Comparison of ENCODE assay signal across 13 cellular contexts in genomic region chr11:115672999-115673411, GRCh38.
DNase-seq lines count a peak whose midpoint lies in the region; ATAC-seq and TF ChIP-seq lines count a peak whose summit lies in the region.
"Had no signal": no experiment of that assay in that cellular context is flagged by ENCODE, and none has a peak within 500 bp of the region (broad histone marks: within the 10 kb centered on the region; RNA-seq: fewer than 3 reads in every experiment).

No MANE protein-coding gene starts in this region.

- POLR2A ChIA-PET in activated CD8-positive, alpha-beta T cell treated with anti-CD3 and anti-CD28 coated beads, Interleukin-2, amount 10 ng/mL, durations not matched to agents 7 days and 5 days (lab: Charles Lee), result no interaction called here

- TF ChIP-seq POLR2A in NB4 (IDR thresholded peaks at IDR 0.05; ENCODE audit: extremely low read depth, insufficient read length), result no peak

- no peak overlapping the region for H3K4me3 Mint-ChIP-seq in Calu3 (ENCODE audit: low read depth, unreplicated experiment)
- no peak overlapping the region for H3K4me3 Mint-ChIP-seq in activated CD8-positive, alpha-beta T cell treated with anti-CD3 and anti-CD28 coated beads, Interleukin-2, amount 10 ng/mL, durations not matched to agents 7 days and 5 days
- H3K4me3 Mint-ChIP-seq: activated CD8-positive, alpha-beta memory T cell treated with anti-CD3 and anti-CD28 coated beads, Interleukin-2, amount 10 ng/mL, durations not matched to agents 7 days and 5 days; activated naive CD8-positive, alpha-beta T cell treated with anti-CD3 and anti-CD28 coated beads, Interleukin-2, amount 50 U/mL, for 24 hours had no signal

- H3K4me1 Mint-ChIP-seq in Calu3 (ENCODE audit: low read depth, unreplicated experiment), result no peaks in the 10 kb centered on the region
- H3K4me1 Mint-ChIP-seq in activated CD8-positive, alpha-beta T cell treated with anti-CD3 and anti-CD28 coated beads, Interleukin-2, amount 10 ng/mL, durations not matched to agents 7 days and 5 days (ENCODE audit: low read depth), result no peaks in the 10 kb centered on the region
- H3K4me1 Mint-ChIP-seq: activated CD8-positive, alpha-beta memory T cell treated with anti-CD3 and anti-CD28 coated beads, Interleukin-2, amount 10 ng/mL, durations not matched to agents 7 days and 5 days; activated naive CD8-positive, alpha-beta T cell treated with anti-CD3 and anti-CD28 coated beads, Interleukin-2, amount 50 U/mL, for 24 hours had no signal

- no peak overlapping the region for H3K4ac ChIP-seq in mesenchymal stem cell (ENCODE audit: low read depth in 1 of 2, low read length in 2 of 2)

- H3K9me3 Mint-ChIP-seq in Calu3 (ENCODE audit: low read depth, unreplicated experiment), result peaks cover 5% of the 10 kb centered on the region
- H3K9me3 Mint-ChIP-seq in activated CD8-positive, alpha-beta T cell treated with anti-CD3 and anti-CD28 coated beads, Interleukin-2, amount 10 ng/mL, durations not matched to agents 7 days and 5 days (ENCODE audit: insufficient read depth), result no peaks in the 10 kb centered on the region
- H3K9me3 Mint-ChIP-seq: activated naive CD8-positive, alpha-beta T cell treated with anti-CD3 and anti-CD28 coated beads, Interleukin-2, amount 50 U/mL, for 24 hours had no signal

- H3K27ac Mint-ChIP-seq in Calu3 (ENCODE audit: unreplicated experiment), result no peak overlapping the region
- H3K27ac Mint-ChIP-seq in activated CD8-positive, alpha-beta T cell treated with anti-CD3 and anti-CD28 coated beads, Interleukin-2, amount 10 ng/mL, durations not matched to agents 7 days and 5 days, result no peak overlapping the region
- H3K27ac Mint-ChIP-seq: activated CD8-positive, alpha-beta memory T cell treated with anti-CD3 and anti-CD28 coated beads, Interleukin-2, amount 10 ng/mL, durations not matched to agents 7 days and 5 days; activated naive CD8-positive, alpha-beta T cell treated with anti-CD3 and anti-CD28 coated beads, Interleukin-2, amount 50 U/mL, for 24 hours had no signal

- no peak overlapping the region for H3K27ac ChIP-seq in mesenchymal stem cell (ENCODE audit: low read length, poor library complexity, severe bottlenecking)

- no peak overlapping the region for H3K4me3 ChIP-seq in AG10803 (ENCODE audit: low read length)
- H3K4me3 ChIP-seq in NB4 (ENCODE audit: low read depth, low read length), result no peak overlapping the region
- H3K4me3 ChIP-seq in mesenchymal stem cell (ENCODE audit: insufficient read depth in 1 of 2, low read depth in 1 of 2, low read length in 2 of 2), result no peak overlapping the region

- H2BK5ac ChIP-seq in mesenchymal stem cell (ENCODE audit: low read depth, low read length, poor library complexity, severe bottlenecking), result no peak overlapping the region

- DNase-seq in AG10803 (ENCODE audit: low read depth), result peak; percentile 84
- peak; percentile 7 for DNase-seq in NB4 (ENCODE audit: low read depth)
- DNase-seq in mesenchymal stem cell, result peak; percentile 48
- DNase-seq in activated T-cell treated with anti-CD3 and anti-CD28 coated beads for 4 hours, result no peak
- no peak for DNase-seq in Calu3
- no peak for DNase-seq in activated CD8-positive, alpha-beta T cell treated with anti-CD3 and anti-CD28 coated beads, Interleukin-2, amount 10 ng/mL, durations not matched to agents 7 days and 5 days
- DNase-seq: activated CD8-positive, alpha-beta memory T cell treated with anti-CD3 and anti-CD28 coated beads, Interleukin-2, amount 10 ng/mL, durations not matched to agents 7 days and 5 days; activated naive CD8-positive, alpha-beta T cell treated with anti-CD3 and anti-CD28 coated beads, Interleukin-2, amount 50 U/mL, for 24 hours; BE2C; NCI-H1092; T-helper 2 cell had no signal

- no peak overlapping the region for H2BK120ac ChIP-seq in mesenchymal stem cell (ENCODE audit: low read depth, low read length)

- CTCF ChIA-PET in Calu3 (lab: Charles Lee), result no interaction called here
- CTCF ChIA-PET in activated CD8-positive, alpha-beta T cell treated with anti-CD3 and anti-CD28 coated beads, Interleukin-2, amount 10 ng/mL, durations not matched to agents 7 days and 5 days (lab: Charles Lee), result interaction anchor here (0.7 kb wide), 1 partner anchor 77 kb away, joined by 3 read pairs; no protein-coding TSS in a partner anchor

- H2AFZ ChIP-seq in mesenchymal stem cell (ENCODE audit: low read depth, low read length), result no peak overlapping the region

- H2BK12ac ChIP-seq in mesenchymal stem cell (ENCODE audit: low read length in 2 of 2), result no peak overlapping the region

- H3K14ac ChIP-seq in mesenchymal stem cell (ENCODE audit: low read length in 2 of 2), result no peak overlapping the region

- no peak overlapping the region for H4K8ac ChIP-seq in mesenchymal stem cell (ENCODE audit: low read length)

- no peaks in the 10 kb centered on the region for H3K27me3 Mint-ChIP-seq in Calu3 (ENCODE audit: unreplicated experiment)
- H3K27me3 Mint-ChIP-seq in activated CD8-positive, alpha-beta T cell treated with anti-CD3 and anti-CD28 coated beads, Interleukin-2, amount 10 ng/mL, durations not matched to agents 7 days and 5 days (ENCODE audit: low read depth), result no peaks in the 10 kb centered on the region
- H3K27me3 Mint-ChIP-seq: activated CD8-positive, alpha-beta memory T cell treated with anti-CD3 and anti-CD28 coated beads, Interleukin-2, amount 10 ng/mL, durations not matched to agents 7 days and 5 days had no signal

- BruUV-seq in Calu3 (replicated peaks; lab: Mats Ljungman, UMichigan), result no TSS peak

- no peaks in the 10 kb centered on the region for H3K9me3 ChIP-seq in mesenchymal stem cell (ENCODE audit: control insufficient read depth, low read length)
- H3K9me3 ChIP-seq: BE2C had no signal

- peak; percentile 63 for ATAC-seq in esophagus mucosa
- no peak for ATAC-seq in GM21367 (IDR thresholded peaks at IDR 0.05; ENCODE audit: unreplicated experiment)
- no peak for ATAC-seq in activated CD8-positive, alpha-beta T cell treated with anti-CD3 and anti-CD28 coated beads, Interleukin-2, amount 10 ng/mL, durations not matched to agents 7 days and 5 days
- ATAC-seq: activated CD8-positive, alpha-beta memory T cell treated with anti-CD3 and anti-CD28 coated beads, Interleukin-2, amount 10 ng/mL, durations not matched to agents 7 days and 5 days; activated naive CD8-positive, alpha-beta T cell treated with anti-CD3 and anti-CD28 coated beads, Interleukin-2, amount 50 U/mL, for 24 hours had no signal

- H3K23ac ChIP-seq in mesenchymal stem cell (ENCODE audit: low read length in 2 of 2), result no peak overlapping the region

- no peaks in the 10 kb centered on the region for H3K79me1 ChIP-seq in mesenchymal stem cell (replicated peaks; ENCODE audit: low read length, poor library complexity, severe bottlenecking)

- peaks cover 0 to 6% of the 10 kb centered on the region in 2 experiments for H3K36me3 ChIP-seq in mesenchymal stem cell (ENCODE audit: control insufficient read depth in 1 of 2, insufficient read depth in 2 of 2, low read depth in 1 of 2, low read length in 2 of 2)
- H3K36me3 ChIP-seq: BE2C had no signal

- H3K4me2 ChIP-seq in mesenchymal stem cell (ENCODE audit: low read length, poor library complexity, severe bottlenecking), result no peak overlapping the region

- H3K27me3 ChIP-seq in mesenchymal stem cell (ENCODE audit: control insufficient read depth in 1 of 2, insufficient read depth in 1 of 2, low read length in 2 of 2), result no peaks in the 10 kb centered on the region
- H3K27me3 ChIP-seq: BE2C had no signal

- H3K9ac ChIP-seq in mesenchymal stem cell (ENCODE audit: low read length), result no peak overlapping the region

- peak overlapping the region in 1 of 2 experiments; percentile 30 for H3K18ac ChIP-seq in mesenchymal stem cell (ENCODE audit: low read depth in 1 of 2, low read length in 2 of 2)

- H2AK5ac ChIP-seq in mesenchymal stem cell (ENCODE audit: low read length, severe bottlenecking), result peak overlapping the region; percentile 37

- H3K36me3 Mint-ChIP-seq in Calu3 (ENCODE audit: insufficient read depth, unreplicated experiment), result no peaks in the 10 kb centered on the region
- H3K36me3 Mint-ChIP-seq in activated CD8-positive, alpha-beta T cell treated with anti-CD3 and anti-CD28 coated beads, Interleukin-2, amount 10 ng/mL, durations not matched to agents 7 days and 5 days (ENCODE audit: low read depth), result no peaks in the 10 kb centered on the region
- H3K36me3 Mint-ChIP-seq: activated CD8-positive, alpha-beta memory T cell treated with anti-CD3 and anti-CD28 coated beads, Interleukin-2, amount 10 ng/mL, durations not matched to agents 7 days and 5 days had no signal

- WGBS in mesenchymal stem cell, result 91% methylated on average over 4 of the region's 4 CpGs

- H2BK15ac ChIP-seq in mesenchymal stem cell (ENCODE audit: low read depth, poor library complexity, severe bottlenecking), result no peak overlapping the region

- H3K4me1 ChIP-seq in mesenchymal stem cell (ENCODE audit: control insufficient read depth, insufficient read depth, low read depth, low read length), result peaks cover 29% of the 10 kb centered on the region

- intact Hi-C loops in Calu3 (cut with micrococcal nuclease; ENCODE audit: unreplicated experiment), result no loop called here

- H4K91ac ChIP-seq in mesenchymal stem cell (ENCODE audit: low read length), result no peak overlapping the region

- TF ChIP-seq CTCF in AG10803 (conservative IDR thresholded peaks at IDR 0.05; ENCODE audit: low read length), result no peak
- no peak for TF ChIP-seq CTCF in NB4 (IDR thresholded peaks at IDR 0.05; ENCODE audit: low read depth, low read length)
- no peak for TF ChIP-seq CTCF in Calu3 (IDR thresholded peaks at IDR 0.05; ENCODE audit: unreplicated experiment)

Comparison
In these comparisons a context has a peak if more than half of its experiments do, and no peak if none do; other contexts are left out.
1. DNase-seq: peak in AG10803 (single experiment), NB4 (single experiment) and mesenchymal stem cell (single experiment); none in activated T-cell treated with anti-CD3 and anti-CD28 coated beads for 4 hours (single experiment), Calu3 (single experiment) and activated CD8-positive, alpha-beta T cell treated with anti-CD3 and anti-CD28 coated beads, Interleukin-2, amount 10 ng/mL, durations not matched to agents 7 days and 5 days (single experiment).